ENCODE assay signal across 16 cellular contexts in genomic region chr2:8631465-8632005, GRCh38. TPM values are rescaled to one million over a fixed set of nuclear protein-coding genes. Genes with fewer than 3 reads are reported as not detected.
A peak's percentile ranks its signal among the peaks of the same experiment; 100 is the strongest.
DNase-seq lines count a peak whose midpoint lies in the region; ATAC-seq and TF ChIP-seq lines count a peak whose summit lies in the region.
"Had no signal": no experiment of that assay in that cellular context is flagged by ENCODE, and none has a peak within 500 bp of the region (broad histone marks: within the 10 kb centered on the region; RNA-seq: fewer than 3 reads in every experiment).

No MANE protein-coding gene starts in this region.

- 0 out of 2 replicates have a peak overlapping the region, but pooled peaks have one; percentile 72 for H2BK15ac ChIP-seq in H9 (ENCODE audit: low read depth, low read length)

- no peak overlapping the region for H3T11ph ChIP-seq in H9 (ENCODE audit: low read length)

- no peaks in the 10 kb centered on the region for H3K4me1 ChIP-seq in H9 (ENCODE audit: insufficient read depth, low read length)
- peaks cover 5% of the 10 kb centered on the region for H3K4me1 ChIP-seq in endodermal cell (ENCODE audit: control insufficient read depth, insufficient read depth, low read length)
- H3K4me1 ChIP-seq in trophoblast cell (ENCODE audit: control insufficient read depth in 1 of 2, insufficient read depth in 2 of 2, low read length in 2 of 2), result peaks cover 9 to 17% of the 10 kb centered on the region in 2 experiments

- H3K4me3 Mint-ChIP-seq in activated naive CD8-positive, alpha-beta T cell, result no peak overlapping the region
- no peak overlapping the region for H3K4me3 Mint-ChIP-seq in activated naive CD8-positive, alpha-beta T cell treated with anti-CD3 and anti-CD28 coated beads, Interleukin-2, amount 50 U/mL, for 24 hours
- no peak overlapping the region for H3K4me3 Mint-ChIP-seq in H9
- H3K4me3 Mint-ChIP-seq in activated T-helper 17 cell treated with anti-CD3 and anti-CD28 coated beads, Interleukin-2, amount 50 U/mL, for 72 hours, result no peak overlapping the region
- no peak overlapping the region for H3K4me3 Mint-ChIP-seq in progenitor cell of endocrine pancreas (ENCODE audit: low read depth)
- no peak overlapping the region for H3K4me3 Mint-ChIP-seq in endodermal cell
- H3K4me3 Mint-ChIP-seq: activated T-helper 1 cell treated with anti-CD3 and anti-CD28 coated beads, Interleukin-12 subunit alpha, Interleukin-12 subunit beta, Interleukin-2, Interleukin-4 antibody, amounts not matched to agents 30 ng/mL and 10 ng/mL and 1 ng/mL, durations not matched to agents 14 hours and 24 hours and 36 hours had no signal

- H3K23ac ChIP-seq in H9 (ENCODE audit: insufficient read length, low read depth, low read length), result no peak overlapping the region
- H3K23ac ChIP-seq in trophoblast cell (ENCODE audit: low read length), result no peak overlapping the region

- no peak overlapping the region for H2BK12ac ChIP-seq in H9 (ENCODE audit: insufficient read length, low read depth, low read length)
- H2BK12ac ChIP-seq in trophoblast cell (ENCODE audit: low read length), result no peak overlapping the region

- H3K79me2 ChIP-seq in H9 (ENCODE audit: insufficient read depth, low read length) (no peaks in the 10 kb centered on the region), trophoblast cell (ENCODE audit: control insufficient read depth, insufficient read depth, low read length, poor library complexity) (no peaks in the 10 kb centered on the region)

- DNase-seq in activated naive CD8-positive, alpha-beta T cell treated with anti-CD3 and anti-CD28 coated beads, Interleukin-2, amount 50 U/mL, for 24 hours, result no peak
- DNase-seq in H9 (no peak), progenitor cell of endocrine pancreas (ENCODE audit: low spot score, unreplicated experiment) (no peak), endodermal cell (no peak), trophoblast cell (no peak), NCI-H446 treated with DMSO at 0.1 percent for 48 hours (lab: John Stamatoyannopoulos, UW) (no peak)
- DNase-seq: Calu3; effector CD8-positive, alpha-beta T cell; glutamatergic neuron; KBM-7; RPMI8226; stimulated activated CD8-positive, alpha-beta memory T cell treated with anti-CD3 and anti-CD28 coated beads, Interleukin-4, amount 100 ng/mL, for 48 hours had no signal

- no peaks in the 10 kb centered on the region for H4K20me1 ChIP-seq in H9 (ENCODE audit: control insufficient read depth, insufficient read depth, insufficient read length)

- no peak overlapping the region for H2BK120ac ChIP-seq in H9 (ENCODE audit: low read depth, low read length, poor library complexity, severe bottlenecking)
- no peak overlapping the region for H2BK120ac ChIP-seq in trophoblast cell (ENCODE audit: insufficient read depth, low read length, poor library complexity)

- no peaks in the 10 kb centered on the region for H3K23me2 ChIP-seq in H9 (ENCODE audit: insufficient read length, low read depth, low read length, poor library complexity, severe bottlenecking)

- no peak overlapping the region for H4K12ac ChIP-seq in trophoblast cell (ENCODE audit: low read depth, low read length)

- H4K5ac ChIP-seq in H9 (ENCODE audit: insufficient read length, low read depth, low read length), result no peak overlapping the region

- H3K27ac ChIP-seq in H9 (ENCODE audit: insufficient read length, low read depth, low read length) (no peak overlapping the region), endodermal cell (ENCODE audit: low read depth, low read length) (no peak overlapping the region), trophoblast cell (ENCODE audit: low read depth, low read length) (no peak overlapping the region)
- H3K27ac ChIP-seq: HL-60 had no signal

- H2BK5ac ChIP-seq in H9 (ENCODE audit: insufficient read length, low read length), result no peak overlapping the region
- no peak overlapping the region for H2BK5ac ChIP-seq in trophoblast cell (ENCODE audit: low read depth, low read length, poor library complexity)

- H2AK5ac ChIP-seq in H9 (ENCODE audit: insufficient read length, low read length) (no peak overlapping the region), trophoblast cell (ENCODE audit: low read length) (no peak overlapping the region)

- peak overlapping the region; percentile 28 for H3K27ac Mint-ChIP-seq in activated naive CD8-positive, alpha-beta T cell
- no peak overlapping the region for H3K27ac Mint-ChIP-seq in activated naive CD8-positive, alpha-beta T cell treated with anti-CD3 and anti-CD28 coated beads, Interleukin-2, amount 50 U/mL, for 24 hours
- H3K27ac Mint-ChIP-seq in H9, result no peak overlapping the region
- H3K27ac Mint-ChIP-seq in activated T-helper 17 cell treated with anti-CD3 and anti-CD28 coated beads, Interleukin-2, amount 50 U/mL, for 72 hours, result peak overlapping the region; percentile 46
- peak overlapping the region; percentile 31 for H3K27ac Mint-ChIP-seq in progenitor cell of endocrine pancreas
- H3K27ac Mint-ChIP-seq in endodermal cell, result no peak overlapping the region
- H3K27ac Mint-ChIP-seq: activated T-helper 1 cell treated with anti-CD3 and anti-CD28 coated beads, Interleukin-12 subunit alpha, Interleukin-12 subunit beta, Interleukin-2, Interleukin-4 antibody, amounts not matched to agents 30 ng/mL and 10 ng/mL and 1 ng/mL, durations not matched to agents 14 hours and 24 hours and 36 hours had no signal

- TF ChIP-seq CTCF in H9 (conservative IDR thresholded peaks at IDR 0.05) (no peak), progenitor cell of endocrine pancreas (IDR thresholded peaks at IDR 0.05; ENCODE audit: unreplicated experiment) (no peak), endodermal cell (conservative IDR thresholded peaks at IDR 0.05) (no peak)

- H3K4me2 ChIP-seq in H9 (ENCODE audit: insufficient read depth, insufficient read length, low read length) (no peak overlapping the region), trophoblast cell (ENCODE audit: low read length) (no peak overlapping the region)

- H3K14ac ChIP-seq in H9 (ENCODE audit: insufficient read depth, low read length) (no peak overlapping the region), trophoblast cell (ENCODE audit: low read length) (no peak overlapping the region)

- no CpG with 5 or more reads among the region's 10 CpGs for WGBS in H9 (ENCODE audit: extremely low coverage, insufficient read length, low lambda C conversion rate)
- WGBS in endodermal cell (ENCODE audit: insufficient coverage in 1 of 2, insufficient read length in 1 of 2), 2 experiments, result 93 to 94% methylated on average over 6 to 10 of the region's 10 CpGs
- no CpG with 5 or more reads among the region's 10 CpGs for WGBS in trophoblast cell (ENCODE audit: extremely low coverage, insufficient coverage, insufficient read length)

- H3K18ac ChIP-seq in H9 (ENCODE audit: insufficient read length, low read depth, low read length) (no peak overlapping the region), trophoblast cell (ENCODE audit: low read length) (no peak overlapping the region)

- H2AFZ ChIP-seq in H9 (ENCODE audit: low read length) (no peak overlapping the region), trophoblast cell (ENCODE audit: insufficient read depth, low read length, poor library complexity) (no peak overlapping the region)

- H3K9ac ChIP-seq in H9 (ENCODE audit: extremely low read depth, insufficient read length, low read length), result no peak overlapping the region
- no peak overlapping the region for H3K9ac ChIP-seq in endodermal cell (ENCODE audit: extremely low read depth, low read length, poor library complexity, severe bottlenecking)
- H3K9ac ChIP-seq in trophoblast cell (ENCODE audit: low read length), result no peak overlapping the region

- H3K27me3 ChIP-seq in H9 (ENCODE audit: insufficient read depth, low read length) (no peaks in the 10 kb centered on the region), endodermal cell (ENCODE audit: control insufficient read depth, insufficient read depth, low read length, poor library complexity, severe bottlenecking) (no peaks in the 10 kb centered on the region), trophoblast cell (ENCODE audit: insufficient read depth, low read length) (no peaks in the 10 kb centered on the region)

- no peaks in the 10 kb centered on the region for H3K9me3 Mint-ChIP-seq in activated naive CD8-positive, alpha-beta T cell (ENCODE audit: low read depth)
- H3K9me3 Mint-ChIP-seq in activated naive CD8-positive, alpha-beta T cell treated with anti-CD3 and anti-CD28 coated beads, Interleukin-2, amount 50 U/mL, for 24 hours, result no peaks in the 10 kb centered on the region
- H3K9me3 Mint-ChIP-seq in H9, result no peaks in the 10 kb centered on the region; a peak in 1 of 5 replicates
- no peaks in the 10 kb centered on the region for H3K9me3 Mint-ChIP-seq in activated T-helper 17 cell treated with anti-CD3 and anti-CD28 coated beads, Interleukin-2, amount 50 U/mL, for 72 hours
- no peaks in the 10 kb centered on the region for H3K9me3 Mint-ChIP-seq in progenitor cell of endocrine pancreas (ENCODE audit: low read depth)
- no peaks in the 10 kb centered on the region for H3K9me3 Mint-ChIP-seq in endodermal cell
- H3K9me3 Mint-ChIP-seq: activated T-helper 1 cell treated with anti-CD3 and anti-CD28 coated beads, Interleukin-12 subunit alpha, Interleukin-12 subunit beta, Interleukin-2, Interleukin-4 antibody, amounts not matched to agents 30 ng/mL and 10 ng/mL and 1 ng/mL, durations not matched to agents 14 hours and 24 hours and 36 hours had no signal

- no peaks in the 10 kb centered on the region for H3K36me3 ChIP-seq in endodermal cell (ENCODE audit: control insufficient read depth, insufficient read depth, low read length)
- no peaks in the 10 kb centered on the region for H3K36me3 ChIP-seq in trophoblast cell (ENCODE audit: control insufficient read depth in 1 of 2, insufficient read depth in 2 of 2, low read length in 2 of 2)

- no peak overlapping the region for H3K4me3 ChIP-seq in endodermal cell (ENCODE audit: low read length)
- H3K4me3 ChIP-seq in trophoblast cell (ENCODE audit: low read depth, low read length), result no peak overlapping the region

- H3K79me1 ChIP-seq in H9 (ENCODE audit: insufficient read depth, low read depth, low read length, poor library complexity, severe bottlenecking) (no peaks in the 10 kb centered on the region), trophoblast cell (ENCODE audit: low read length) (peaks cover 7% of the 10 kb centered on the region)

- peaks cover 3% of the 10 kb centered on the region for H3K4me1 Mint-ChIP-seq in activated naive CD8-positive, alpha-beta T cell (ENCODE audit: low read depth)
- peaks cover 16% of the 10 kb centered on the region for H3K4me1 Mint-ChIP-seq in activated naive CD8-positive, alpha-beta T cell treated with anti-CD3 and anti-CD28 coated beads, Interleukin-2, amount 50 U/mL, for 24 hours
- H3K4me1 Mint-ChIP-seq in H9 (peaks cover 32 to 34% of the 10 kb centered on the region in 2 experiments), progenitor cell of endocrine pancreas (ENCODE audit: low read depth) (peaks cover 60% of the 10 kb centered on the region), endodermal cell (peaks cover 55% of the 10 kb centered on the region)
- H3K4me1 Mint-ChIP-seq in activated T-helper 17 cell treated with anti-CD3 and anti-CD28 coated beads, Interleukin-2, amount 50 U/mL, for 72 hours, result peaks cover 5% of the 10 kb centered on the region

- H3K9me3 ChIP-seq in H9 (ENCODE audit: control insufficient read depth, low read depth, low read length) (no peaks in the 10 kb centered on the region), endodermal cell (ENCODE audit: control insufficient read depth, low read length) (no peaks in the 10 kb centered on the region), trophoblast cell (ENCODE audit: insufficient read depth, low read depth, low read length) (no peaks in the 10 kb centered on the region)

- H3K56ac ChIP-seq in H9 (ENCODE audit: insufficient read length, low read depth, low read length), result no peak overlapping the region

- ATAC-seq in activated naive CD8-positive, alpha-beta T cell treated with anti-CD3 and anti-CD28 coated beads, Interleukin-2, amount 50 U/mL, for 24 hours, result no peak
- ATAC-seq in activated T-helper 17 cell treated with anti-CD3 and anti-CD28 coated beads, Interleukin-2, amount 50 U/mL, for 72 hours (replicated peaks), result no peak

- no peak overlapping the region for H3K4ac ChIP-seq in H9 (ENCODE audit: low read depth, low read length)
- no peak overlapping the region for H3K4ac ChIP-seq in trophoblast cell (ENCODE audit: low read depth, low read length)

- no peaks in the 10 kb centered on the region for H3K36me3 Mint-ChIP-seq in activated naive CD8-positive, alpha-beta T cell
- no peaks in the 10 kb centered on the region for H3K36me3 Mint-ChIP-seq in activated naive CD8-positive, alpha-beta T cell treated with anti-CD3 and anti-CD28 coated beads, Interleukin-2, amount 50 U/mL, for 24 hours (ENCODE audit: low read depth)
- H3K36me3 Mint-ChIP-seq in H9 (ENCODE audit: insufficient read depth in 1 of 3, low read depth in 3 of 3) (no peaks in the 10 kb centered on the region; a peak in 1 of 7 replicates), progenitor cell of endocrine pancreas (ENCODE audit: insufficient read depth) (no peaks in the 10 kb centered on the region), endodermal cell (ENCODE audit: low read depth) (no peaks in the 10 kb centered on the region)
- no peaks in the 10 kb centered on the region for H3K36me3 Mint-ChIP-seq in activated T-helper 17 cell treated with anti-CD3 and anti-CD28 coated beads, Interleukin-2, amount 50 U/mL, for 72 hours (ENCODE audit: low read depth)

- H4K91ac ChIP-seq in H9 (ENCODE audit: insufficient read length, low read depth, low read length) (no peak overlapping the region), trophoblast cell (ENCODE audit: low read depth, low read length) (no peak overlapping the region)

- H4K8ac ChIP-seq in H9 (replicated peaks; ENCODE audit: insufficient read length, low read depth, low read length) (no peak overlapping the region), trophoblast cell (ENCODE audit: low read depth, low read length) (no peak overlapping the region)

- no peaks in the 10 kb centered on the region for H3K27me3 Mint-ChIP-seq in activated naive CD8-positive, alpha-beta T cell
- H3K27me3 Mint-ChIP-seq in activated naive CD8-positive, alpha-beta T cell treated with anti-CD3 and anti-CD28 coated beads, Interleukin-2, amount 50 U/mL, for 24 hours, result no peaks in the 10 kb centered on the region
- H3K27me3 Mint-ChIP-seq in H9 (ENCODE audit: low read depth), result peaks cover 13% of the 10 kb centered on the region
- no peaks in the 10 kb centered on the region for H3K27me3 Mint-ChIP-seq in activated T-helper 17 cell treated with anti-CD3 and anti-CD28 coated beads, Interleukin-2, amount 50 U/mL, for 72 hours
- no peaks in the 10 kb centered on the region for H3K27me3 Mint-ChIP-seq in progenitor cell of endocrine pancreas
- no peaks in the 10 kb centered on the region for H3K27me3 Mint-ChIP-seq in endodermal cell (ENCODE audit: insufficient read depth)

- H2BK20ac ChIP-seq in H9 (ENCODE audit: low read depth, low read length, poor library complexity, severe bottlenecking), result no peak overlapping the region

RNA-seq across cellular contexts. Expression of gene ID2, which starts 50.3 kb away (rescaled TPM):
- 48.0 and 48.6 TPM in 2 replicates for total RNA-seq in H9 (2021)
- total RNA-seq in activated T-helper 17 cell treated with anti-CD3 and anti-CD28 coated beads, Interleukin-2, amount 50 U/mL, for 72 hours, result 100 to 1,000 TPM in 1 of 2 donors, 10 to 100 TPM in 1; 85.6 to 425 TPM
- 292 and 304 TPM in 2 replicates for total RNA-seq in progenitor cell of endocrine pancreas
- 10 to 100 TPM; 83.5 to 91.2 TPM for total RNA-seq in endodermal cell
- 408 TPM for polyA plus RNA-seq in endodermal cell (2013, experiment 1 of 2)
- polyA plus RNA-seq in endodermal cell (2013, experiment 2 of 2), result 340 TPM
- polyA plus RNA-seq in trophoblast cell (2013), result 277 and 280 TPM in 2 replicates

Comparison
In these comparisons a context has a peak if more than half of its experiments do, and no peak if none do; other contexts are left out.
1. H3K27ac Mint-ChIP-seq: peak in activated naive CD8-positive, alpha-beta T cell (single experiment), activated T-helper 17 cell treated with anti-CD3 and anti-CD28 coated beads, Interleukin-2, amount 50 U/mL, for 72 hours (single experiment) and progenitor cell of endocrine pancreas (single experiment); none in activated naive CD8-positive, alpha-beta T cell treated with anti-CD3 and anti-CD28 coated beads, Interleukin-2, amount 50 U/mL, for 24 hours (single experiment), H9 (0 of 3) and endodermal cell (single experiment).